ENCODE assay signal across 14 cellular contexts in genomic region chr20:35711588-35712209, GRCh38. TPM values are rescaled to one million over a fixed set of nuclear protein-coding genes. Genes with fewer than 3 reads are reported as not detected.
DNase-seq lines count a peak whose midpoint lies in the region; ATAC-seq and TF ChIP-seq lines count a peak whose summit lies in the region.
"Had no signal": no experiment of that assay in that cellular context is flagged by ENCODE, and none has a peak within 500 bp of the region (broad histone marks: within the 10 kb centered on the region; RNA-seq: fewer than 3 reads in every experiment).

No MANE protein-coding gene starts in this region.

- TF ChIP-seq POLR2A in gastrocnemius medialis (IDR thresholded peaks at IDR 0.05) (no peak), vagina (IDR thresholded peaks at IDR 0.05) (no peak)

- DNase-seq in activated CD8-positive, alpha-beta memory T cell treated with anti-CD3 and anti-CD28 coated beads, Interleukin-2, amount 10 ng/mL, durations not matched to agents 7 days and 5 days: no peak
- DNase-seq in activated CD8-positive, alpha-beta memory T cell treated with anti-CD3 and anti-CD28 coated beads, Interleukin-2, amount 50 U/mL, for 48 hours: no peak
- DNase-seq in T-cell: no peak
- DNase-seq in central memory CD8-positive, alpha-beta T cell (ENCODE audit: low spot score in 2 of 2): no peak
- DNase-seq in gastrocnemius medialis: no peak
- DNase-seq in vagina (ENCODE audit: extremely low spot score in 2 of 2): no peak
- DNase-seq in GM10248 (ENCODE audit: extremely low spot score): no peak
- DNase-seq: dorsolateral prefrontal cortex; Karpas-422; left cardiac atrium; NCI-H510A; stimulated activated CD4-positive, alpha-beta T cell treated with anti-CD3 and anti-CD28 coated beads, Interleukin-15, amount 100 ng/mL, for 24 hours had no signal

- H3K4me1 Mint-ChIP-seq in activated CD8-positive, alpha-beta memory T cell treated with anti-CD3 and anti-CD28 coated beads, Interleukin-2, amount 10 ng/mL, durations not matched to agents 7 days and 5 days: peaks cover 56% of the 10 kb centered on the region
- H3K4me1 Mint-ChIP-seq in T-cell: peaks cover 49 to 64% (median 61%) of the 10 kb centered on the region in 3 donors
- peaks cover 46% of the 10 kb centered on the region for H3K4me1 Mint-ChIP-seq in central memory CD8-positive, alpha-beta T cell

- CTCF ChIA-PET in activated CD8-positive, alpha-beta memory T cell treated with anti-CD3 and anti-CD28 coated beads, Interleukin-2, amount 10 ng/mL, durations not matched to agents 7 days and 5 days (lab: Charles Lee): interaction anchor here (0.8 to 5.0 kb wide), 6 partner anchors 8 to 110 kb away, joined by 3 to 28 read pairs (median 4); partner anchors contain the start of genes NFS1, RBM39 and ROMO1
- CTCF ChIA-PET in T-cell (lab: Charles Lee) (interaction anchor here in 1 of 2 donors (0.6 to 1.3 kb wide), 4 partner anchors 8 to 264 kb away, joined by 3 to 4 read pairs (median 3); no protein-coding TSS in a partner anchor), GM10248 (lab: Yijun Ruan, JAX) (interaction anchor here (1.3 to 1.5 kb wide), 3 partner anchors 10 to 14 kb away, joined by 3 read pairs; no protein-coding TSS in a partner anchor)

- peak overlapping the region; percentile 81 for H3K27ac Mint-ChIP-seq in activated CD8-positive, alpha-beta memory T cell treated with anti-CD3 and anti-CD28 coated beads, Interleukin-2, amount 10 ng/mL, durations not matched to agents 7 days and 5 days
- H3K27ac Mint-ChIP-seq in T-cell: peak overlapping the region; percentile 78 to 79
- H3K27ac Mint-ChIP-seq in central memory CD8-positive, alpha-beta T cell (ENCODE audit: low read depth): peak overlapping the region; percentile 57

- no peak overlapping the region for H3K4me3 ChIP-seq in gastrocnemius medialis
- no peak overlapping the region for H3K4me3 ChIP-seq in vagina
- H3K4me3 ChIP-seq: A549 had no signal

- H3K4me1 ChIP-seq in gastrocnemius medialis (peaks cover 29 to 41% of the 10 kb centered on the region in 2 donors), vagina (peaks cover 40% of the 10 kb centered on the region)

- H3K9me3 ChIP-seq in gastrocnemius medialis (no peaks in the 10 kb centered on the region), vagina (no peaks in the 10 kb centered on the region)
- H3K9me3 ChIP-seq: A549 had no signal

- H3K36me3 ChIP-seq in gastrocnemius medialis (peaks cover 3 to 95% of the 10 kb centered on the region in 2 donors), vagina (peaks cover 5 to 95% of the 10 kb centered on the region in 2 donors)

- no peaks in the 10 kb centered on the region for H3K27me3 Mint-ChIP-seq in activated CD8-positive, alpha-beta memory T cell treated with anti-CD3 and anti-CD28 coated beads, Interleukin-2, amount 10 ng/mL, durations not matched to agents 7 days and 5 days
- H3K27me3 Mint-ChIP-seq in T-cell: no peaks in the 10 kb centered on the region
- H3K27me3 Mint-ChIP-seq in central memory CD8-positive, alpha-beta T cell: no peaks in the 10 kb centered on the region

- POLR2A ChIA-PET in T-cell (lab: Charles Lee) (interaction anchor here (0.6 to 3.1 kb wide), 9 partner anchors 11 to 107 kb away, joined by 3 to 29 read pairs (median 5); partner anchors contain the start of gene RBM39 (in 1 of the 2)), GM10248 (lab: Yijun Ruan, JAX) (interaction anchor here (0.6 to 1.0 kb wide), 2 partner anchors 8 to 118 kb away, joined by 3 read pairs; no protein-coding TSS in a partner anchor)

- peaks cover 69% of the 10 kb centered on the region for H3K36me3 Mint-ChIP-seq in activated CD8-positive, alpha-beta memory T cell treated with anti-CD3 and anti-CD28 coated beads, Interleukin-2, amount 10 ng/mL, durations not matched to agents 7 days and 5 days
- H3K36me3 Mint-ChIP-seq in T-cell: peaks cover 53% of the 10 kb centered on the region
- peaks cover 84% of the 10 kb centered on the region for H3K36me3 Mint-ChIP-seq in central memory CD8-positive, alpha-beta T cell (ENCODE audit: insufficient read depth)

- in situ Hi-C loops in gastrocnemius medialis (cut with MboI; ENCODE audit: low sequenced_read_pairs in 4 of 4): loop anchor here in 1 of 4 donors (25.0 kb wide), 1 partner anchor 176 kb away; no protein-coding TSS in a partner anchor

- ATAC-seq in activated CD8-positive, alpha-beta memory T cell treated with anti-CD3 and anti-CD28 coated beads, Interleukin-2, amount 10 ng/mL, durations not matched to agents 7 days and 5 days: peak; percentile 64
- ATAC-seq in T-cell (replicated peaks in 1 of 4) (no peak), gastrocnemius medialis (no peak), GM18517 (IDR thresholded peaks at IDR 0.05; ENCODE audit: unreplicated experiment) (no peak)
- ATAC-seq in central memory CD8-positive, alpha-beta T cell (replicated peaks; ENCODE audit: extremely low read depth, poor library complexity, severe bottlenecking): no peak
- ATAC-seq: A549, left cardiac atrium had no signal

- H3K4me3 Mint-ChIP-seq in activated CD8-positive, alpha-beta memory T cell treated with anti-CD3 and anti-CD28 coated beads, Interleukin-2, amount 10 ng/mL, durations not matched to agents 7 days and 5 days: peak overlapping the region; percentile 56
- peak overlapping the region; percentile 39 to 47 (median 43) for H3K4me3 Mint-ChIP-seq in T-cell
- H3K4me3 Mint-ChIP-seq in central memory CD8-positive, alpha-beta T cell: peak overlapping the region; percentile 51

- H3K27ac ChIP-seq in gastrocnemius medialis: peak overlapping the region; percentile 8 to 72 (median 54)
- H3K27ac ChIP-seq in vagina: no peak overlapping the region
- H3K27ac ChIP-seq: A549 had no signal

- intact Hi-C loops in gastrocnemius medialis (cut with DNase I; ENCODE audit: low total_unique reads): no loop called here
- intact Hi-C loops in vagina (cut with DNase I): no loop called here

- TF ChIP-seq CTCF in gastrocnemius medialis (IDR thresholded peaks at IDR 0.05 in 4 of 5, conservative IDR thresholded peaks at IDR 0.05 in 1 of 5) (no peak), vagina (IDR thresholded peaks at IDR 0.05) (no peak), GM10248 (IDR thresholded peaks at IDR 0.05; ENCODE audit: control extremely low read depth, extremely low read depth, low read depth, missing control alignments) (no peak)

- H3K9me3 Mint-ChIP-seq in activated CD8-positive, alpha-beta memory T cell treated with anti-CD3 and anti-CD28 coated beads, Interleukin-2, amount 10 ng/mL, durations not matched to agents 7 days and 5 days (ENCODE audit: low read depth): no peaks in the 10 kb centered on the region
- H3K9me3 Mint-ChIP-seq in T-cell: no peaks in the 10 kb centered on the region
- no peaks in the 10 kb centered on the region for H3K9me3 Mint-ChIP-seq in central memory CD8-positive, alpha-beta T cell

- H3K27me3 ChIP-seq in gastrocnemius medialis: no peaks in the 10 kb centered on the region
- no peaks in the 10 kb centered on the region for H3K27me3 ChIP-seq in vagina
- H3K27me3 ChIP-seq: dorsolateral prefrontal cortex had no signal

RNA-seq across cellular contexts. Expression of gene ROMO1, which starts 12.5 kb away (rescaled TPM):
- 100 to 1,000 TPM; 115 to 122 TPM for total RNA-seq in activated CD8-positive, alpha-beta memory T cell treated with anti-CD3 and anti-CD28 coated beads, Interleukin-2, amount 10 ng/mL, durations not matched to agents 7 days and 5 days
- total RNA-seq in T-cell (10 to 100 TPM; 38.4 to 79.7 (median 62.5) TPM), gastrocnemius medialis (100 to 1,000 TPM; 213 to 491 (median 309) TPM), vagina (248 TPM)

RNA-seq across cellular contexts. Expression of gene NFS1, which starts 12.5 kb away (rescaled TPM):
- 10 to 100 TPM; 34.6 to 35.1 TPM for total RNA-seq in activated CD8-positive, alpha-beta memory T cell treated with anti-CD3 and anti-CD28 coated beads, Interleukin-2, amount 10 ng/mL, durations not matched to agents 7 days and 5 days
- 10 to 100 TPM; 17.7 to 33.5 (median 31.2) TPM for total RNA-seq in T-cell
- 10 to 100 TPM; 31.5 to 85.8 (median 37.2) TPM for total RNA-seq in gastrocnemius medialis
- total RNA-seq in vagina: 15.2 TPM

RNA-seq across cellular contexts. Expression of gene RBM39, which starts 30.4 kb away (rescaled TPM):
- 100 to 1,000 TPM; 357 to 360 TPM for total RNA-seq in activated CD8-positive, alpha-beta memory T cell treated with anti-CD3 and anti-CD28 coated beads, Interleukin-2, amount 10 ng/mL, durations not matched to agents 7 days and 5 days
- 100 to 1,000 TPM; 482 to 966 (median 536) TPM for total RNA-seq in T-cell
- 100 to 1,000 TPM in 3 of 4 donors, 10 to 100 TPM in 1; 98.5 to 165 (median 130) TPM for total RNA-seq in gastrocnemius medialis
- total RNA-seq in vagina: 370 TPM

RNA-seq across cellular contexts. Expression of gene CPNE1, which starts 47.0 kb away (rescaled TPM):
- total RNA-seq in activated CD8-positive, alpha-beta memory T cell treated with anti-CD3 and anti-CD28 coated beads, Interleukin-2, amount 10 ng/mL, durations not matched to agents 7 days and 5 days: 100 to 1,000 TPM; 277 to 286 TPM
- total RNA-seq in T-cell (100 to 1,000 TPM; 284 to 408 (median 324) TPM), gastrocnemius medialis (10 to 100 TPM; 37.3 to 60.7 (median 50.1) TPM), vagina (149 TPM)

RNA-seq across cellular contexts. Expression of gene RBM12, which starts 47.0 kb away (rescaled TPM):
- 100 to 1,000 TPM; 101 to 137 TPM for total RNA-seq in activated CD8-positive, alpha-beta memory T cell treated with anti-CD3 and anti-CD28 coated beads, Interleukin-2, amount 10 ng/mL, durations not matched to agents 7 days and 5 days
- total RNA-seq in T-cell (100 to 1,000 TPM in 3 of 5 donors, 10 to 100 TPM in 2; 89.5 to 113 (median 109) TPM), gastrocnemius medialis (10 to 100 TPM in 3 of 4 donors, 1 to 10 TPM in 1; 9.8 to 23.7 (median 20.7) TPM), vagina (26.8 TPM)
